Comparison of ENCODE assay signal across 21 cellular contexts in genomic region chr6:167338551-167339117, GRCh38. TPM values are rescaled to one million over a fixed set of nuclear protein-coding genes. Genes with fewer than 3 reads are reported as not detected.
"Had no signal": no experiment of that assay in that cellular context is flagged by ENCODE, and none has a peak within 500 bp of the region (broad histone marks: within the 10 kb centered on the region; RNA-seq: fewer than 3 reads in every experiment).

No MANE protein-coding gene starts in this region.

- H3K9me3 Mint-ChIP-seq: activated CD4-positive, alpha-beta T cell treated with anti-CD3 and anti-CD28 coated beads, Interleukin-2, amount 10 ng/mL, durations not matched to agents 24 days and 14 days; activated naive CD4-positive, alpha-beta T cell treated with anti-CD3 and anti-CD28 coated beads for 36 hours; activated T-cell treated with anti-CD3 and anti-CD28 coated beads, Interleukin-2, amount 50 U/mL, for 24 hours had no signal

- DNase-seq: activated CD4-positive, alpha-beta T cell treated with anti-CD3 and anti-CD28 coated beads, Interleukin-2, amount 10 ng/mL, durations not matched to agents 24 days and 14 days; activated CD8-positive, alpha-beta T cell treated with anti-CD3 and anti-CD28 coated beads, Interleukin-2, amount 10 ng/mL, durations not matched to agents 7 days and 5 days; activated naive CD4-positive, alpha-beta T cell treated with anti-CD3 and anti-CD28 coated beads for 36 hours; activated T-cell treated with anti-CD3 and anti-CD28 coated beads, Interleukin-2, amount 50 U/mL, for 24 hours; body of pancreas; dermis blood vessel endothelial cell; effector memory CD4-positive, alpha-beta T cell; esophagus squamous epithelium; midbrain; sigmoid colon; stimulated activated CD4-positive, alpha-beta T cell treated with anti-CD3 and anti-CD28 coated beads, Interleukin-4, amount 100 ng/mL, for 24 hours; stomach; trophoblast cell had no signal

- H3K36me3 ChIP-seq: esophagus squamous epithelium, left lung, sigmoid colon, stomach, vagina had no signal

- H3K4me3 Mint-ChIP-seq: activated CD4-positive, alpha-beta T cell treated with anti-CD3 and anti-CD28 coated beads, Interleukin-2, amount 10 ng/mL, durations not matched to agents 24 days and 14 days; activated CD8-positive, alpha-beta T cell treated with anti-CD3 and anti-CD28 coated beads, Interleukin-2, amount 10 ng/mL, durations not matched to agents 7 days and 5 days; activated naive CD4-positive, alpha-beta T cell treated with anti-CD3 and anti-CD28 coated beads for 36 hours; activated T-cell treated with anti-CD3 and anti-CD28 coated beads, Interleukin-2, amount 50 U/mL, for 24 hours; nephron; stimulated activated effector memory CD8-positive, alpha-beta T cell treated with anti-CD3 and anti-CD28 coated beads, Interleukin-12 subunit alpha, Interleukin-12 subunit beta, amount 100 ng/mL, for 72 hours had no signal

- H3K4me3 ChIP-seq: body of pancreas, esophagus squamous epithelium, left lung, sigmoid colon, stomach, vagina had no signal

- H3K27ac Mint-ChIP-seq: activated CD4-positive, alpha-beta T cell treated with anti-CD3 and anti-CD28 coated beads, Interleukin-2, amount 10 ng/mL, durations not matched to agents 24 days and 14 days; activated CD8-positive, alpha-beta T cell treated with anti-CD3 and anti-CD28 coated beads, Interleukin-2, amount 10 ng/mL, durations not matched to agents 7 days and 5 days; activated naive CD4-positive, alpha-beta T cell treated with anti-CD3 and anti-CD28 coated beads for 36 hours; activated T-cell treated with anti-CD3 and anti-CD28 coated beads, Interleukin-2, amount 50 U/mL, for 24 hours; nephron; stimulated activated effector memory CD8-positive, alpha-beta T cell treated with anti-CD3 and anti-CD28 coated beads, Interleukin-12 subunit alpha, Interleukin-12 subunit beta, amount 100 ng/mL, for 72 hours had no signal

- H3K4me1 Mint-ChIP-seq: activated CD4-positive, alpha-beta T cell treated with anti-CD3 and anti-CD28 coated beads, Interleukin-2, amount 10 ng/mL, durations not matched to agents 24 days and 14 days; nephron had no signal

- H3K27me3 Mint-ChIP-seq: activated CD4-positive, alpha-beta T cell treated with anti-CD3 and anti-CD28 coated beads, Interleukin-2, amount 10 ng/mL, durations not matched to agents 24 days and 14 days had no signal

- H3K36me3 Mint-ChIP-seq: stimulated activated effector memory CD8-positive, alpha-beta T cell treated with anti-CD3 and anti-CD28 coated beads, Interleukin-12 subunit alpha, Interleukin-12 subunit beta, amount 100 ng/mL, for 72 hours had no signal

- H3K27me3 ChIP-seq: body of pancreas, left lung, sigmoid colon, vagina had no signal

- ATAC-seq: activated CD8-positive, alpha-beta T cell treated with anti-CD3 and anti-CD28 coated beads, Interleukin-2, amount 10 ng/mL, durations not matched to agents 7 days and 5 days; body of pancreas; left lung; stimulated activated effector memory CD8-positive, alpha-beta T cell treated with anti-CD3 and anti-CD28 coated beads, Interleukin-12 subunit alpha, Interleukin-12 subunit beta, amount 100 ng/mL, for 72 hours had no signal

RNA-seq across cellular contexts. Expression of gene TTLL2, which starts 13.7 kb away (rescaled TPM):
- total RNA-seq: activated CD4-positive, alpha-beta T cell treated with anti-CD3 and anti-CD28 coated beads, Interleukin-2, amount 10 ng/mL, durations not matched to agents 24 days and 14 days; activated CD8-positive, alpha-beta T cell treated with anti-CD3 and anti-CD28 coated beads, Interleukin-2, amount 10 ng/mL, durations not matched to agents 7 days and 5 days; activated naive CD4-positive, alpha-beta T cell treated with anti-CD3 and anti-CD28 coated beads for 36 hours; body of pancreas; cardiac septum; dermis blood vessel endothelial cell; esophagus squamous epithelium; kidney epithelial cell; left lung; lung microvascular endothelial cell; sigmoid colon; stomach; vagina had no signal

RNA-seq across cellular contexts. Expression of gene UNC93A, which starts 47.5 kb away (rescaled TPM):
- total RNA-seq: activated CD4-positive, alpha-beta T cell treated with anti-CD3 and anti-CD28 coated beads, Interleukin-2, amount 10 ng/mL, durations not matched to agents 24 days and 14 days; activated CD8-positive, alpha-beta T cell treated with anti-CD3 and anti-CD28 coated beads, Interleukin-2, amount 10 ng/mL, durations not matched to agents 7 days and 5 days; activated naive CD4-positive, alpha-beta T cell treated with anti-CD3 and anti-CD28 coated beads for 36 hours; body of pancreas; cardiac septum; dermis blood vessel endothelial cell; kidney epithelial cell; left lung; lung microvascular endothelial cell; sigmoid colon; temporal lobe had no signal
